ENCODE assay signal across 1 cellular context in genomic region chr1:185431612-185432011, GRCh38.
TF ChIP-seq lines count a peak whose summit lies in the region.

No MANE protein-coding gene starts in this region.

TF ChIP-seq in K562, 482 proteins besides CTCF, POLR2A, EP300 and RAD21 (continued from another document):
- TF ChIP-seq HOMEZ (CRISPR knock-in tag; IDR thresholded peaks at IDR 0.05) (no peak), ZNF232 (CRISPR knock-in tag; IDR thresholded peaks at IDR 0.05) (no peak), PHB2 (IDR thresholded peaks at IDR 0.05; ENCODE audit: low read depth) (no peak), ZNF696 (CRISPR knock-in tag; conservative IDR thresholded peaks at IDR 0.05) (no peak), PRMT5 (CRISPR knock-in tag; IDR thresholded peaks at IDR 0.05) (no peak), OTX1 (CRISPR knock-in tag; IDR thresholded peaks at IDR 0.05) (no peak), DNMT1 (IDR thresholded peaks at IDR 0.05) (no peak), NELFE (IDR thresholded peaks at IDR 0.05; ENCODE audit: insufficient read depth, insufficient read length) (no peak), GTF2A2 (tag; IDR thresholded peaks at IDR 0.05) (no peak)
